Comparison of ENCODE assay signal across 8 cellular contexts in the genomic region with DNA sequence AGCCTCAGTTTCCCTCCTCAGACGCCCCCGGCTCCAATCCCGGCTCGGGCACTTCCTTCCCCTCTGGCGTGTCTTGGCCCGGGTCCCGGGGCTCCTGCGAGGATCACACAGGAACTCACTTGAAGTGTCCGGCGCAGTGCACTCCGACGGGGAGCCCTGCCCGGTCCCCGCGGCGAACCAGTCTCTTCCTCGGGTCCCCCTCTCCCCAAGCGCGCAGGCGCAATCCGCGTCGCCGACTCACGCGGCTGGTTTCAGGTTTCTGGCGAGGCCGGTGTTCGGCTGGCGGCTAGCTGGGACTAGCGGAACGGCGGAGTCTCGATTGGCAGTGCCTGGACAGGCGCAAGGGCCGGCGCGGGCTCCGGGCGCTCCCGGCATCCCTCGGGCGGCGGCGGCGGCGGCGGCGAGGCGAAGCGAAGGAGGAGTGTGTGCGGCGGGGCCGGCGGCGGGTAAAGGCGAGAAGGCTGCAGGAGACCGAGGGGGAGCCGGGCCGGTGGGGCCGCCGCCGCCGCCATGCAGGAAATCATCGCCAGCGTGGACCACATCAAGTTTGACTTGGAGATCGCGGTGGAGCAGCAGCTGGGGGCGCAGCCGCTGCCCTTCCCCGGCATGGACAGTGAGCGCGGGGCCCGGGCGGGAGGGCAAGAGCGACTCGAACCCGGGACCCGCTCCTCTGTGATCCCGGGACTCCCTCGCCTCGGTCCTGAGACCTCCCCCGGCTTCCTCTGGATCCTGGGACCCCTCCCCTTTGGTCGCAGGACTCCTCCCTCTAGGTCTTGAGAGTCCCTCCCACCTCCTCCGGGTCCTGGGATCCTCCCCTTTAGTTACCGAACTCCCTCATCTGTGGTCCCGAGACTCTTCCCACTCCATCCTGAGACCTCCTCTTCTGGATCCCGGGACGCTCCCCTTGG. TPM values are rescaled to one million over a fixed set of nuclear protein-coding genes. Genes with fewer than 3 reads are reported as not detected.
DNase-seq lines count a peak whose midpoint lies in the region; ATAC-seq, FAIRE-seq and TF ChIP-seq lines count a peak whose summit lies in the region.

A gene (plus strand): TSS at position 371 of the 908 bp plus-strand sequence. CDS start 140 bp downstream, at position 511.
A gene with protein sequence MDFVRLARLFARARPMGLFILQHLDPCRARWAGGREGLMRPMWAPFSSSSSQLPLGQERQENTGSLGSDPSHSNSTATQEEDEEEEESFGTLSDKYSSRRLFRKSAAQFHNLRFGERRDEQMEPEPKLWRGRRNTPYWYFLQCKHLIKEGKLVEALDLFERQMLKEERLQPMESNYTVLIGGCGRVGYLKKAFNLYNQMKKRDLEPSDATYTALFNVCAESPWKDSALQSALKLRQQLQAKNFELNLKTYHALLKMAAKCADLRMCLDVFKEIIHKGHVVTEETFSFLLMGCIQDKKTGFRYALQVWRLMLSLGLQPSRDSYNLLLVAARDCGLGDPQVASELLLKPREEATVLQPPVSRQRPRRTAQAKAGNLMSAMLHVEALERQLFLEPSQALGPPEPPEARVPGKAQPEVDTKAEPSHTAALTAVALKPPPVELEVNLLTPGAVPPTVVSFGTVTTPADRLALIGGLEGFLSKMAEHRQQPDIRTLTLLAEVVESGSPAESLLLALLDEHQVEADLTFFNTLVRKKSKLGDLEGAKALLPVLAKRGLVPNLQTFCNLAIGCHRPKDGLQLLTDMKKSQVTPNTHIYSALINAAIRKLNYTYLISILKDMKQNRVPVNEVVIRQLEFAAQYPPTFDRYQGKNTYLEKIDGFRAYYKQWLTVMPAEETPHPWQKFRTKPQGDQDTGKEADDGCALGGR (minus strand): TSS at position 226 of the 908 bp plus-strand sequence. CDS start 3,556 bp downstream, outside the sequence.

- peak within 1 kb of the TSS; percentile 93 for H3K9ac ChIP-seq in HepG2 (ENCODE audit: insufficient read depth, low read depth, low read length)

- no peaks in the 10 kb centered on the region for H3K27me3 Mint-ChIP-seq in dendritic cell treated with granulocyte-macrophage colony-stimulating factor and Interleukin-4, amounts not matched to agents 40 ng/mL and 50 ng/mL, for 4 days

- WGBS in HepG2 (ENCODE audit: low lambda C conversion rate): 3% methylated on average over 6 of the region's 89 CpGs

- H3K79me2 ChIP-seq in HepG2 (ENCODE audit: insufficient read depth, low read length): peaks cover 33% of the 10 kb centered on the region

- H3K9me3 ChIP-seq in HepG2 (ENCODE audit: low read length): no peaks in the 10 kb centered on the region

- TF ChIP-seq EP300 in HepG2 (IDR thresholded peaks at IDR 0.05; ENCODE audit: low read depth in 2 of 2, low read length in 2 of 2) (no peak), HepG2 (CRISPR knock-in tag; IDR thresholded peaks at IDR 0.05; ENCODE audit: borderline replicate concordance) (no peak)

- TF ChIP-seq RAD21 in HepG2 (CRISPR knock-in tag; IDR thresholded peaks at IDR 0.05): no peak

- H3K27ac Mint-ChIP-seq in dendritic cell treated with granulocyte-macrophage colony-stimulating factor and Interleukin-4, amounts not matched to agents 40 ng/mL and 50 ng/mL, for 4 days: peak within 1 kb of the TSS; percentile 86

- POLR2A ChIA-PET in HepG2 (lab: Yijun Ruan, JAX): interaction anchor here (1.0 to 2.3 kb wide), 10 partner anchors 9 to 255 kb away, joined by 3 to 16 read pairs (median 4); a partner anchor contains a TSS

- no peak; the same call in 1 of the 2 replicates for TF ChIP-seq CTCF in HepG2 (CRISPR knock-in tag; IDR thresholded peaks at IDR 0.05)

- H3K9me3 Mint-ChIP-seq in dendritic cell treated with granulocyte-macrophage colony-stimulating factor and Interleukin-4, amounts not matched to agents 40 ng/mL and 50 ng/mL, for 4 days: no peaks in the 10 kb centered on the region

- CTCF ChIA-PET in HepG2 (lab: Yijun Ruan, JAX; ENCODE audit: low intra/inter-chr PET ratio, low total read pairs): no interaction called here

- H4K20me1 ChIP-seq in HepG2 (ENCODE audit: insufficient read depth, low read length): 0 out of 2 replicates have a peak, but pooled peaks cover 6% of the 10 kb centered on the region

- ATAC-seq in GM19328 (IDR thresholded peaks at IDR 0.05; ENCODE audit: unreplicated experiment) (peak; percentile 89), HG03469 (IDR thresholded peaks at IDR 0.05; ENCODE audit: unreplicated experiment) (peak; percentile 87), HepG2 (peak; percentile 96)

- peaks cover 47% of the 10 kb centered on the region for H3K4me1 Mint-ChIP-seq in dendritic cell treated with granulocyte-macrophage colony-stimulating factor and Interleukin-4, amounts not matched to agents 40 ng/mL and 50 ng/mL, for 4 days (ENCODE audit: low read depth)

- peaks cover 63% of the 10 kb centered on the region for H3K36me3 Mint-ChIP-seq in dendritic cell treated with granulocyte-macrophage colony-stimulating factor and Interleukin-4, amounts not matched to agents 40 ng/mL and 50 ng/mL, for 4 days (ENCODE audit: low read depth)

- DNase-seq in C1 segment of cervical spinal cord (lab: John Stamatoyannopoulos, UW): peak; percentile 54 to 96 (median 91)
- DNase-seq in NCI-H526 (lab: John Stamatoyannopoulos, UW): peak; percentile 93 to 98
- peak; percentile 86 for DNase-seq in activated CD4-positive, alpha-beta T cell treated with anti-CD3 and anti-CD28 coated beads, Interleukin-2, amount 50 U/mL, for 1 hour
- DNase-seq in HepG2 (ENCODE audit: low spot score): peak; percentile 90
- peak; percentile 90 for DNase-seq in stimulated activated CD4-positive, alpha-beta T cell treated with anti-CD3 and anti-CD28 coated beads, Interleukin-2, amount 100 ng/mL, for 48 hours

- H3K4me3 Mint-ChIP-seq in dendritic cell treated with granulocyte-macrophage colony-stimulating factor and Interleukin-4, amounts not matched to agents 40 ng/mL and 50 ng/mL, for 4 days: peak within 1 kb of the TSS; percentile 88

- peaks cover 0 to 3% of the 10 kb centered on the region in 2 experiments; a peak in 1 of 5 replicates for H3K27me3 ChIP-seq in HepG2 (ENCODE audit: control insufficient read depth in 1 of 2, insufficient read depth in 2 of 2, low read length in 2 of 2)

- peak within 1 kb of the TSS; percentile 79 to 100 (median 100) for H3K4me3 ChIP-seq in HepG2 (replicated peaks in 1 of 3; ENCODE audit: insufficient read depth in 1 of 3, low read depth in 2 of 3, low read length in 3 of 3)

- H3K4me2 ChIP-seq in HepG2 (ENCODE audit: low read depth, low read length): peak within 1 kb of the TSS; percentile 94

- peaks cover 2 to 21% of the 10 kb centered on the region in 2 experiments; a peak in 3 of 5 replicates for H3K36me3 ChIP-seq in HepG2 (replicated peaks in 1 of 2; ENCODE audit: control insufficient read depth in 1 of 2, insufficient read depth in 2 of 2, low read length in 2 of 2)

- H3K27ac ChIP-seq in HepG2 (ENCODE audit: extremely low read length, insufficient read depth, low read length): peak within 1 kb of the TSS; percentile 79

- TSS peak; percentile 65 for BruUV-seq in HepG2 (replicated peaks; lab: Mats Ljungman, UMichigan)

- H3K4me1 ChIP-seq in HepG2 (ENCODE audit: insufficient read depth, low read length): peaks cover 28% of the 10 kb centered on the region

- intact Hi-C loops in dendritic cell treated with granulocyte-macrophage colony-stimulating factor and Interleukin-4, amounts not matched to agents 40 ng/mL and 50 ng/mL, for 4 days (cut with micrococcal nuclease): no loop called here
- intact Hi-C loops in HepG2 (cut with micrococcal nuclease; ENCODE audit: unreplicated experiment): no loop called here

- no peak within 1 kb of the TSS for H2AFZ ChIP-seq in HepG2 (ENCODE audit: low read length)

- in situ Hi-C loops in HepG2 (cut with HindIII; ENCODE audit: extremely low pct_ligation_motif_present, low pct_unique_long_range_greater_than_20kb): no loop called here

- FAIRE-seq in HepG2 (lab: Jason Lieb, UNC): peak; percentile 80

- peak; percentile 52 to 91; a peak in 3 of 4 replicates for TF ChIP-seq POLR2A in HepG2 (IDR thresholded peaks at IDR 0.05; ENCODE audit: insufficient read depth in 1 of 2, low read depth in 2 of 2, low read length in 2 of 2)

RNA-seq across cellular contexts. Expression of the first gene that starts in this region (rescaled TPM):
- 44.4 and 49.6 TPM in 2 replicates for total RNA-seq in HepG2 (2016; rRNA removed; fragmentation: Illumina TruSeq; extraction: Trizol)
- total RNA-seq in HepG2 (2016; cell fraction: cytosol; rRNA removed; fragmentation: Illumina TruSeq; extraction: Trizol; ENCODE audit: low read depth): 49.0 and 53.5 TPM in 2 replicates
- 45.9 and 53.1 TPM in 2 replicates for total RNA-seq in HepG2 (2016; cell fraction: insoluble cytoplasmic fraction; rRNA removed; fragmentation: Illumina TruSeq; extraction: Trizol)
- total RNA-seq in HepG2 (2016; cell fraction: membrane; rRNA removed; fragmentation: Illumina TruSeq; extraction: Trizol): 79.7 and 79.9 TPM in 2 replicates
- 37.5 and 41.5 TPM in 2 replicates for total RNA-seq in HepG2 (2016; cell fraction: nucleus; rRNA removed; fragmentation: Illumina TruSeq; extraction: Trizol)
- polyA plus RNA-seq in HepG2 (2011; rRNA removed): 34.1 and 46.9 TPM in 2 replicates
- polyA plus RNA-seq in HepG2 (2011; cell fraction: cytosol; rRNA removed): 25.3 and 33.9 TPM in 2 replicates
- 91.4 and 98.3 TPM in 2 replicates for polyA plus RNA-seq in HepG2 (2011; cell fraction: nucleus; rRNA removed)
- 20.7 and 21.6 TPM in 2 replicates for polyA plus RNA-seq in HepG2 (2012)
- polyA plus RNA-seq in HepG2 (2016; cell fraction: cytosol; fragmentation: Illumina TruSeq; extraction: Trizol; ENCODE audit: low read depth): 59.8 and 60.5 TPM in 2 replicates
- polyA plus RNA-seq in HepG2 (2016; cell fraction: insoluble cytoplasmic fraction; fragmentation: Illumina TruSeq; extraction: Trizol; ENCODE audit: low read depth): 48.9 and 50.6 TPM in 2 replicates
- polyA plus RNA-seq in HepG2 (2016; cell fraction: membrane; fragmentation: Illumina TruSeq; extraction: Trizol; ENCODE audit: low read depth): 72.4 and 75.2 TPM in 2 replicates
- polyA plus RNA-seq in HepG2 (2016; cell fraction: nucleus; fragmentation: Illumina TruSeq; extraction: Trizol; ENCODE audit: insufficient read depth, low read depth): 101 and 102 TPM in 2 replicates
- polyA minus RNA-seq in HepG2 (2011; rRNA and poly(A)+ RNA removed; ENCODE audit: low replicate concordance): 50.0 and 95.3 TPM in 2 replicates
- 12.8 and 13.5 TPM in 2 replicates for polyA minus RNA-seq in HepG2 (2011; cell fraction: cytosol; rRNA and poly(A)+ RNA removed)
- polyA minus RNA-seq in HepG2 (2011; cell fraction: nucleus; rRNA and poly(A)+ RNA removed): 36.1 and 37.3 TPM in 2 replicates

RNA-seq across cellular contexts. Expression of the second gene that starts in this region (rescaled TPM):
- 4.7 and 8.4 TPM in 2 replicates for total RNA-seq in HepG2 (2016; rRNA removed; fragmentation: Illumina TruSeq; extraction: Trizol)
- total RNA-seq in HepG2 (2016; cell fraction: cytosol; rRNA removed; fragmentation: Illumina TruSeq; extraction: Trizol; ENCODE audit: low read depth): 1.1 TPM in 2 replicates
- total RNA-seq in HepG2 (2016; cell fraction: insoluble cytoplasmic fraction; rRNA removed; fragmentation: Illumina TruSeq; extraction: Trizol): 6.6 and 6.9 TPM in 2 replicates
- 2.7 and 3.1 TPM in 2 replicates for total RNA-seq in HepG2 (2016; cell fraction: membrane; rRNA removed; fragmentation: Illumina TruSeq; extraction: Trizol)
- 5.3 and 7.0 TPM in 2 replicates for total RNA-seq in HepG2 (2016; cell fraction: nucleus; rRNA removed; fragmentation: Illumina TruSeq; extraction: Trizol)
- 3.0 and 3.4 TPM in 2 replicates for polyA plus RNA-seq in HepG2 (2011; rRNA removed)
- polyA plus RNA-seq in HepG2 (2011; cell fraction: cytosol; rRNA removed): 2.6 and 3.5 TPM in 2 replicates
- 8.7 and 9.3 TPM in 2 replicates for polyA plus RNA-seq in HepG2 (2011; cell fraction: nucleus; rRNA removed)
- 2.8 and 4.0 TPM in 2 replicates for polyA plus RNA-seq in HepG2 (2012)
- polyA plus RNA-seq in HepG2 (2016; cell fraction: cytosol; fragmentation: Illumina TruSeq; extraction: Trizol; ENCODE audit: low read depth): 0.45 and 0.50 TPM in 2 replicates
- polyA plus RNA-seq in HepG2 (2016; cell fraction: insoluble cytoplasmic fraction; fragmentation: Illumina TruSeq; extraction: Trizol; ENCODE audit: low read depth): 3.6 and 4.2 TPM in 2 replicates
- polyA plus RNA-seq in HepG2 (2016; cell fraction: membrane; fragmentation: Illumina TruSeq; extraction: Trizol; ENCODE audit: low read depth): 1.1 TPM in 2 replicates
- 7.2 and 7.4 TPM in 2 replicates for polyA plus RNA-seq in HepG2 (2016; cell fraction: nucleus; fragmentation: Illumina TruSeq; extraction: Trizol; ENCODE audit: insufficient read depth, low read depth)
- 4.9 and 6.4 TPM in 2 replicates for polyA minus RNA-seq in HepG2 (2011; rRNA and poly(A)+ RNA removed; ENCODE audit: low replicate concordance)
- polyA minus RNA-seq in HepG2 (2011; cell fraction: cytosol; rRNA and poly(A)+ RNA removed): 2.3 and 3.4 TPM in 2 replicates
- polyA minus RNA-seq in HepG2 (2011; cell fraction: nucleus; rRNA and poly(A)+ RNA removed): 3.3 and 5.2 TPM in 2 replicates

Comparison
In these comparisons a context has a peak if more than half of its experiments do, and no peak if none do; other contexts are left out.
1. Peak in every context shown above with its lines: DNase-seq, ATAC-seq, H3K4me3 ChIP-seq and H3K27ac ChIP-seq.